ENCODE assay signal across 13 cellular contexts in the genomic region with DNA sequence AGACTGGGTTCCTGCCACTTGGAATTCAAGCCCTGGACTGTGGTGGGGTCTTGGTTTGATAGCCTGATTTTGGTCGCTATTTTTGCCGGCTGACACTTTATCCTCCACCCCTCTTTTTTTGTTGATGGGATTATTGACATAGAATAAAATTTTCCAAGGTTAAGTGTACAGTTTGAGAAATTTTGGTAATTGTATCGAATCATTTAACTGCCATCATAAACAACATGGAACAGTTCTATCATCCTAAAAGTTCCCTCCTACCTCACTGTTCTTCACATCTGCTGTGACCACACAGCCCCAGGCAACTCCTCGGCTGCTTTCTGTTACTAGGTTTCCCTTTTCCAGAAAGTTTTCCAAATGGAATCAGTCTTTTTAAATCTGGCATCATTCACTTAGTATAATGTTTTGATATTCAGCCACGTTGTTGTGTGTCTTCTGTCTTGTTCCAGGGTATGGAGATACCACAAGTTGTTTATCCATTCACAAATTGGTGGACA. TPM values are rescaled to one million over a fixed set of nuclear protein-coding genes. Genes with fewer than 3 reads are reported as not detected.
DNase-seq lines count a peak whose midpoint lies in the region; ATAC-seq and TF ChIP-seq lines count a peak whose summit lies in the region.
"Had no signal": no experiment of that assay in that cellular context is flagged by ENCODE, and none has a peak within 500 bp of the region (broad histone marks: within the 10 kb centered on the region; RNA-seq: fewer than 3 reads in every experiment).

No MANE protein-coding gene starts in this region.

- peak overlapping the region; percentile 82 for H3K4me2 ChIP-seq in GM23248 (ENCODE audit: unreplicated experiment)

- no peaks in the 10 kb centered on the region for H3K36me3 Mint-ChIP-seq in progenitor cell of endocrine pancreas (ENCODE audit: insufficient read depth)
- H3K36me3 Mint-ChIP-seq: CD8-positive, alpha-beta T cell; stimulated activated memory B cell treated with anti-CD40 and anti-IgM and Interleukin-4, amounts not matched to agents 10 μg/mL and 1 μg/mL and 100 μg/mL, for 72 hours had no signal

- WGBS in GM23248 (ENCODE audit: low coverage in 1 of 2, low lambda C conversion rate in 2 of 2, missing lambda C conversion rate in 2 of 2), 2 experiments, result 17 to 27% methylated on average over 5 of the region's 5 CpGs
- WGBS in iPS DF 6.9 (ENCODE audit: insufficient coverage, insufficient read length), result no CpG with 5 or more reads among the region's 5 CpGs

- no peaks in the 10 kb centered on the region for H3K9me3 Mint-ChIP-seq in progenitor cell of endocrine pancreas (ENCODE audit: low read depth)
- H3K9me3 Mint-ChIP-seq: CD8-positive, alpha-beta T cell; stimulated activated memory B cell treated with anti-CD40 and anti-IgM and Interleukin-4, amounts not matched to agents 10 μg/mL and 1 μg/mL and 100 μg/mL, for 72 hours had no signal

- peaks cover 19% of the 10 kb centered on the region for H3K27me3 Mint-ChIP-seq in progenitor cell of endocrine pancreas

- DNase-seq in GM23248, result peak; percentile 9
- peak; percentile 82 for DNase-seq in RPMI7951 (ENCODE audit: low read depth)
- no peak for DNase-seq in iPS DF 6.9 (ENCODE audit: low read depth, low spot score)
- no peak for DNase-seq in progenitor cell of endocrine pancreas (ENCODE audit: low spot score, unreplicated experiment)
- DNase-seq in foreskin melanocyte, result no peak
- DNase-seq: activated CD4-positive, CD25-positive, alpha-beta regulatory T cell treated with anti-CD3 and anti-CD28 coated beads, Interleukin-2, amount 50 U/mL, for 72 hours; stimulated activated CD4-positive, alpha-beta T cell treated with anti-CD3 and anti-CD28 coated beads, Interleukin-4, amount 100 ng/mL, for 4 hours had no signal

- H3K79me2 ChIP-seq in GM23248 (ENCODE audit: insufficient read depth), result no peaks in the 10 kb centered on the region

- ATAC-seq in HG02938 (IDR thresholded peaks at IDR 0.05; ENCODE audit: unreplicated experiment) (no peak), GM18870 (IDR thresholded peaks at IDR 0.05; ENCODE audit: unreplicated experiment) (no peak)
- ATAC-seq: CD8-positive, alpha-beta T cell had no signal

- no peaks in the 10 kb centered on the region for H4K20me1 ChIP-seq in GM23248 (ENCODE audit: insufficient read depth)

- H3K4me3 ChIP-seq in GM23248 (peak overlapping the region; percentile 66), iPS DF 6.9 (ENCODE audit: low read length) (peak overlapping the region; percentile 63; the same call in 1 of the 2 replicates)

- peaks cover 5% of the 10 kb centered on the region for H3K4me1 Mint-ChIP-seq in progenitor cell of endocrine pancreas (ENCODE audit: low read depth)

- no peak for TF ChIP-seq CTCF in progenitor cell of endocrine pancreas (IDR thresholded peaks at IDR 0.05; ENCODE audit: unreplicated experiment)

- H3K9me3 ChIP-seq in GM23248 (ENCODE audit: low read depth), result no peaks in the 10 kb centered on the region
- no peaks in the 10 kb centered on the region for H3K9me3 ChIP-seq in iPS DF 6.9 (ENCODE audit: control insufficient read depth, insufficient read depth, low read length)
- H3K9me3 ChIP-seq: adrenal gland, MG63 had no signal

- H3K27ac ChIP-seq in GM23248 (no peak overlapping the region), iPS DF 6.9 (ENCODE audit: low read length) (no peak overlapping the region)
- H3K27ac ChIP-seq: adrenal gland had no signal

- H3K27ac Mint-ChIP-seq in progenitor cell of endocrine pancreas, result no peak overlapping the region
- H3K27ac Mint-ChIP-seq: CD8-positive, alpha-beta T cell had no signal

- no peaks in the 10 kb centered on the region for H3K4me1 ChIP-seq in GM23248 (ENCODE audit: insufficient read depth)
- peaks cover 1% of the 10 kb centered on the region; the same call in 1 of the 2 replicates for H3K4me1 ChIP-seq in iPS DF 6.9 (ENCODE audit: control insufficient read depth, insufficient read depth, low read length)
- H3K4me1 ChIP-seq: adrenal gland had no signal

- H2AFZ ChIP-seq in GM23248, result peak overlapping the region; percentile 74; the same call in 1 of the 2 replicates

- H3K4me3 Mint-ChIP-seq in progenitor cell of endocrine pancreas (ENCODE audit: low read depth), result peak overlapping the region; percentile 85

- H3K27me3 ChIP-seq in GM23248 (replicated peaks; ENCODE audit: insufficient read depth) (peaks cover 36% of the 10 kb centered on the region), iPS DF 6.9 (ENCODE audit: control insufficient read depth, insufficient read depth, low read length) (no peaks in the 10 kb centered on the region)

- in situ Hi-C loops in GM23248 (cut with MboI), result loop anchor here (10.0 kb wide), 1 partner anchor 504 kb away; no protein-coding TSS in a partner anchor

- H3K9ac ChIP-seq in GM23248, result no peak overlapping the region

- H3K36me3 ChIP-seq in GM23248 (ENCODE audit: low read depth), result no peaks in the 10 kb centered on the region
- H3K36me3 ChIP-seq in iPS DF 6.9 (ENCODE audit: control insufficient read depth, insufficient read depth, low read length), result no peaks in the 10 kb centered on the region
- H3K36me3 ChIP-seq: adrenal gland, MG63 had no signal

- no peaks in the 10 kb centered on the region for H3F3A ChIP-seq in GM23248 (ENCODE audit: insufficient read depth)

- no peaks in the 10 kb centered on the region for H3K9me2 ChIP-seq in GM23248 (ENCODE audit: insufficient read depth)

RNA-seq across cellular contexts. Expression of a gene that starts 50.6 kb away (rescaled TPM):
- total RNA-seq in GM23248 (2014; rRNA removed; shearing (Covaris generic)), result 31.6 and 45.1 TPM in 2 replicates
- polyA plus RNA-seq in GM23248 (2016; fragmentation: Nextera tagmentation; extraction: Ambion mirVana), result 24.9 and 27.7 TPM in 2 replicates
- total RNA-seq in RPMI7951 (2014; rRNA removed; shearing (Covaris generic)), result 78.6 and 89.9 TPM in 2 replicates
- total RNA-seq in progenitor cell of endocrine pancreas, result 0.89 and 1.2 TPM in 2 replicates
- total RNA-seq: CD8-positive, alpha-beta T cell had no signal

Comparison
In these comparisons a context has a peak if more than half of its experiments do, and no peak if none do; other contexts are left out.
1. DNase-seq: peak in GM23248 (single experiment) and RPMI7951 (single experiment); none in iPS DF 6.9 (single experiment), progenitor cell of endocrine pancreas (single experiment) and foreskin melanocyte (single experiment).
2. RNA of a gene that starts 50.6 kb away (total RNA-seq): 78.6 to 89.9 TPM in RPMI7951 and 31.6 to 45.1 TPM in GM23248; 0.89 to 1.2 TPM in progenitor cell of endocrine pancreas; every median in the first group is over 10 times any median in the second.